In the genomic region with DNA sequence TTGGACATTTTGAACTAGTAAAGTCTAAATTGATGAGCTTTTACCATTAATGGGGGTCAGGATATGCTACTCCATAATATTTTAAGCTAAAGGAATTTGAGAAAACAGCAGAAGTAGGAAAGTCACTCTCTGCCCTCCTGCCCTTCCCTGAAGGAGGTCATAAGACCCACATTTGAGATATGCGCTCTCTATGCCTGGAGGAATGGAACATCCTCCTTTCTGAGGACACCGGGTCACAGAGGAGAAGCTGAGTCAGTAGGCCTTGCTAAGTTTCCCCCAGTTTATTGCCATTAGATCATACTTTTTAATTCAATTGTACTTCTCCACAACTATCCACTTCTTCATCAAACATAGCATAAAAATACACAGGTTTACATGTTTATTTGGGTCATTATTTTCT, we compare ENCODE assay signal across 33 cellular contexts.
"Had no signal": no experiment of that assay in that cellular context is flagged by ENCODE, and none has a peak within 500 bp of the region (broad histone marks: within the 10 kb centered on the region; RNA-seq: fewer than 3 reads in every experiment).

No MANE protein-coding gene starts in this region.

- ATAC-seq: activated CD8-positive, alpha-beta memory T cell treated with anti-CD3 and anti-CD28 coated beads, Interleukin-2, amount 10 ng/mL, durations not matched to agents 7 days and 5 days; activated T-cell treated with anti-CD3 and anti-CD28 coated beads, Interleukin-2, amount 50 U/mL, for 72 hours; activated T-helper 17 cell treated with anti-CD3 and anti-CD28 coated beads, Interleukin-2, amount 50 U/mL, for 72 hours; Right ventricle myocardium inferior had no signal

- DNase-seq: activated CD4-positive, alpha-beta memory T cell treated with anti-CD3 and anti-CD28 coated beads, Interleukin-2, amount 10 ng/mL, durations not matched to agents 7 days and 5 days; activated CD4-positive, alpha-beta T cell treated with anti-CD3 and anti-CD28 coated beads for 1 hour; activated CD4-positive, alpha-beta T cell treated with anti-CD3 and anti-CD28 coated beads for 48 hours; activated CD4-positive, CD25-positive, alpha-beta regulatory T cell; activated CD8-positive, alpha-beta memory T cell treated with anti-CD3 and anti-CD28 coated beads for 24 hours; activated CD8-positive, alpha-beta memory T cell treated with anti-CD3 and anti-CD28 coated beads, Interleukin-2, amount 10 ng/mL, durations not matched to agents 7 days and 5 days; activated effector memory CD4-positive, alpha-beta T cell treated with anti-CD3 and anti-CD28 coated beads, Interleukin-2, amount 50 U/mL, for 16 hours; activated naive CD4-positive, alpha-beta T cell; activated naive CD4-positive, alpha-beta T cell treated with anti-CD3 and anti-CD28 coated beads, Interleukin-2, amount 50 U/mL, for 16 hours; activated naive CD8-positive, alpha-beta T cell treated with anti-CD3 and anti-CD28 coated beads for 36 hours; activated T-cell treated with anti-CD3 and anti-CD28 coated beads, Interleukin-2, amount 50 U/mL, for 1 hour; activated T-cell treated with anti-CD3 and anti-CD28 coated beads, Interleukin-2, amount 50 U/mL, for 72 hours; amniotic stem cell; aorta; brain microvascular endothelial cell; NCI-H1092 treated with DMSO at 0.1 percent for 48 hours; NCI-H1417; NCI-H1930; NCI-H2081 treated with DMSO at 0.1 percent for 48 hours; NCI-H226; NCI-H524 treated with DMSO at 0.1 percent for 48 hours; PC-9; SIG-M5; SW 1271; T-helper 1 cell; T-helper 2 cell; T-helper 9 cell; WERI-Rb-1 had no signal

- H3K4me3 ChIP-seq: PC-9 had no signal

- H3K27me3 ChIP-seq: brain microvascular endothelial cell had no signal

- H3K4me2 ChIP-seq: KMS-11, PC-9 had no signal

- H3K27ac ChIP-seq: brain microvascular endothelial cell, KMS-11, PC-9, RWPE1, WERI-Rb-1 had no signal

- H2AFZ ChIP-seq: PC-9 had no signal

- FAIRE-seq: RCC 7860 had no signal

- H3K9ac ChIP-seq: KMS-11 had no signal

- H3K36me3 ChIP-seq: brain microvascular endothelial cell, WERI-Rb-1 had no signal
